In genomic region chr17:38220867-38221266, GRCh38 we compare ENCODE assay signal across 13 cellular contexts. TPM values are rescaled to one million over a fixed set of nuclear protein-coding genes. Genes with fewer than 3 reads are reported as not detected.
"Had no signal": no experiment of that assay in that cellular context is flagged by ENCODE, and none has a peak within 500 bp of the region (broad histone marks: within the 10 kb centered on the region; RNA-seq: fewer than 3 reads in every experiment).

No MANE protein-coding gene starts in this region.

RNA-seq across cellular contexts. Expression of gene TBC1D3, which starts 28.5 kb away (rescaled TPM):
- total RNA-seq: activated CD4-positive, alpha-beta memory T cell treated with anti-CD3 and anti-CD28 coated beads for 36 hours; activated CD4-positive, alpha-beta T cell treated with anti-CD3 and anti-CD28 coated beads, Interleukin-2, amount 10 ng/mL, durations not matched to agents 24 days and 14 days; activated CD8-positive, alpha-beta memory T cell treated with anti-CD3 and anti-CD28 coated beads for 36 hours; activated CD8-positive, alpha-beta T cell treated with anti-CD3 and anti-CD28 coated beads for 36 hours; activated naive CD8-positive, alpha-beta T cell treated with anti-CD3 and anti-CD28 coated beads, Interleukin-2, amount 10 ng/mL, durations not matched to agents 7 days and 5 days; activated T-cell treated with anti-CD3 and anti-CD28 coated beads, Interleukin-2, amount 50 U/mL, for 4 hours; activated T-cell treated with anti-CD3 and anti-CD28 coated beads, Interleukin-2, amount 50 U/mL, for 72 hours; activated T-helper 1 cell treated with anti-CD3 and anti-CD28 coated beads, Interleukin-12 subunit alpha, Interleukin-12 subunit beta, Interleukin-2, Interleukin-4 antibody, amounts not matched to agents 30 ng/mL and 10 ng/mL and 1 ng/mL, durations not matched to agents 14 hours and 24 hours and 36 hours; activated T-helper 2 cell treated with anti-CD3 and anti-CD28 coated beads, Interferon-gamma antibody, Interleukin-2, Interleukin-4, amounts not matched to agents 10 μg/mL and 5 μg/mL and 100 μg/mL, durations not matched to agents 14 hours and 24 hours and 36 hours; ascending aorta; bronchial epithelial cell; cardiac muscle cell; cerebellum had no signal
